Comparison of ENCODE assay signal across 19 cellular contexts in the genomic region with DNA sequence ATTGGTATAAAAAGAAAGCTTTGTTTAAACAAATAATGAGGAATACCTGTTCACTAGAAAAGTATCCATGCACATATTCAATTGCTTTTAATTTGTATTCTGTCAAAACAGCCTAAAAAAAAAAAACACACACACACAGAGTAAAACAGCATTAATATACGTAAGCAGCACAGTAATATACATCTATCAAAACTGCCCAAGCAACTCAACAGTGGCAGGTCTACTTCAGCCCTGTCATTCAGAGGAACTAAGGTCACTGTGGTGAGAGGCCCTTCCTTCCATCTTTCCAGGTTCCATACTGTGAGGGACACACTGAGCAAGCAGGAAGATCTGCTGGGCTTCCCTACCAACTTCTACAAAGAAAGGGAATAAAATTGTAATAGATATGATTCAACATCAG. TPM values are rescaled to one million over a fixed set of nuclear protein-coding genes. Genes with fewer than 3 reads are reported as not detected.
DNase-seq lines count a peak whose midpoint lies in the region; ATAC-seq and TF ChIP-seq lines count a peak whose summit lies in the region.
"Had no signal": no experiment of that assay in that cellular context is flagged by ENCODE, and none has a peak within 500 bp of the region (broad histone marks: within the 10 kb centered on the region; RNA-seq: fewer than 3 reads in every experiment).

No MANE protein-coding gene starts in this region.

- H3K36me3 ChIP-seq in HUES48 (ENCODE audit: control insufficient read depth, insufficient read depth, low read length) (peaks cover 47% of the 10 kb centered on the region), suprapubic skin (peaks cover 14% of the 10 kb centered on the region)

- no peaks in the 10 kb centered on the region for H3K27me3 Mint-ChIP-seq in activated CD4-positive, alpha-beta T cell treated with anti-CD3 and anti-CD28 coated beads for 36 hours
- H3K27me3 Mint-ChIP-seq in WTC11 (ENCODE audit: low read depth) = no peaks in the 10 kb centered on the region
- no peaks in the 10 kb centered on the region for H3K27me3 Mint-ChIP-seq in natural killer cell treated with Interleukin-12 subunit alpha and Interleukin-12 subunit beta and Interleukin-15 and Interleukin-18, amount 100 ng/mL, for 72 hours
- no peaks in the 10 kb centered on the region for H3K27me3 Mint-ChIP-seq in activated naive CD4-positive, alpha-beta T cell treated with anti-CD3 and anti-CD28 coated beads for 36 hours (ENCODE audit: low read depth)
- H3K27me3 Mint-ChIP-seq: activated CD4-positive, alpha-beta memory T cell treated with anti-CD3 and anti-CD28 coated beads, Interleukin-2, amount 10 ng/mL, durations not matched to agents 7 days and 5 days; activated naive CD4-positive, alpha-beta T cell treated with anti-CD3 and anti-CD28 coated beads, Interleukin-2, amount 10 ng/mL, durations not matched to agents 7 days and 5 days; stimulated activated memory B cell treated with anti-CD40 and anti-IgM and Interleukin-4, amounts not matched to agents 10 μg/mL and 1 μg/mL and 100 μg/mL, for 72 hours had no signal

- H3K9me3 ChIP-seq in HUES48 (ENCODE audit: control insufficient read depth, insufficient read depth, low read length) = no peaks in the 10 kb centered on the region
- no peaks in the 10 kb centered on the region for H3K9me3 ChIP-seq in suprapubic skin
- H3K9me3 ChIP-seq: SJCRH30 had no signal

- 92% methylated on average over 1 of the region's 1 CpG for WGBS in suprapubic skin

- H3K27ac Mint-ChIP-seq in activated CD4-positive, alpha-beta T cell treated with anti-CD3 and anti-CD28 coated beads for 36 hours = no peak overlapping the region
- H3K27ac Mint-ChIP-seq in WTC11 = 0 out of 2 replicates have a peak overlapping the region, but pooled peaks have one; percentile 32
- H3K27ac Mint-ChIP-seq in natural killer cell treated with Interleukin-12 subunit alpha and Interleukin-12 subunit beta and Interleukin-15 and Interleukin-18, amount 100 ng/mL, for 72 hours = no peak overlapping the region
- H3K27ac Mint-ChIP-seq in activated naive CD4-positive, alpha-beta T cell treated with anti-CD3 and anti-CD28 coated beads for 36 hours = no peak overlapping the region
- H3K27ac Mint-ChIP-seq: activated CD4-positive, alpha-beta memory T cell treated with anti-CD3 and anti-CD28 coated beads, Interleukin-2, amount 10 ng/mL, durations not matched to agents 7 days and 5 days; activated naive CD4-positive, alpha-beta T cell treated with anti-CD3 and anti-CD28 coated beads, Interleukin-2, amount 10 ng/mL, durations not matched to agents 7 days and 5 days; stimulated activated memory B cell treated with anti-CD40 and anti-IgM and Interleukin-4, amounts not matched to agents 10 μg/mL and 1 μg/mL and 100 μg/mL, for 72 hours had no signal

- no peak for DNase-seq in activated CD4-positive, alpha-beta T cell treated with anti-CD3 and anti-CD28 coated beads for 36 hours
- DNase-seq in activated CD4-positive, alpha-beta T cell treated with anti-CD3 and anti-CD28 coated beads, Interleukin-2, amount 50 U/mL, for 1 hour = no peak
- DNase-seq in WTC11 (ENCODE audit: low spot score) (no peak), COLO668 (lab: John Stamatoyannopoulos, UW; ENCODE audit: unreplicated experiment) (no peak), suprapubic skin (ENCODE audit: low spot score in 2 of 2) (no peak)
- no peak for DNase-seq in natural killer cell treated with Interleukin-12 subunit alpha and Interleukin-12 subunit beta and Interleukin-15 and Interleukin-18, amount 100 ng/mL, for 72 hours (ENCODE audit: low spot score)
- no peak for DNase-seq in activated naive CD4-positive, alpha-beta T cell treated with anti-CD3 and anti-CD28 coated beads for 36 hours
- DNase-seq: activated CD4-positive, alpha-beta memory T cell treated with anti-CD3 and anti-CD28 coated beads, Interleukin-2, amount 10 ng/mL, durations not matched to agents 7 days and 5 days; activated naive CD4-positive, alpha-beta T cell treated with anti-CD3 and anti-CD28 coated beads, Interleukin-2, amount 10 ng/mL, durations not matched to agents 7 days and 5 days; GDM1; NCI-H1417; posterior cingulate gyrus; SJCRH30 had no signal

- H3K4me3 ChIP-seq in HUES48 (ENCODE audit: low read depth, low read length) = 0 out of 2 replicates have a peak overlapping the region, but pooled peaks have one; percentile 85
- no peak overlapping the region for H3K4me3 ChIP-seq in suprapubic skin
- H3K4me3 ChIP-seq: SJCRH30 had no signal

- H3K27ac ChIP-seq in HUES48 (ENCODE audit: low read depth, low read length) (no peak overlapping the region), suprapubic skin (no peak overlapping the region)
- H3K27ac ChIP-seq: SJCRH30 had no signal

- CTCF ChIA-PET in activated CD4-positive, alpha-beta T cell treated with anti-CD3 and anti-CD28 coated beads for 36 hours (lab: Charles Lee) = interaction anchor here (1.3 kb wide), 1 partner anchor 226 kb away, joined by 3 read pairs; no protein-coding TSS in a partner anchor
- CTCF ChIA-PET in WTC11 (lab: Charles Lee) = interaction anchor here (2.9 kb wide), 1 partner anchor 22 kb away, joined by 10 read pairs; no protein-coding TSS in a partner anchor
- CTCF ChIA-PET in activated naive CD4-positive, alpha-beta T cell treated with anti-CD3 and anti-CD28 coated beads for 36 hours (lab: Charles Lee) = interaction anchor here (0.6 kb wide), 1 partner anchor 578 kb away, joined by 3 read pairs; no protein-coding TSS in a partner anchor

- no peak overlapping the region for H3K9ac ChIP-seq in HUES48 (ENCODE audit: low read depth, low read length)

- H3K4me1 ChIP-seq in HUES48 (ENCODE audit: control insufficient read depth, insufficient read depth, low read length) (peaks cover 28% of the 10 kb centered on the region), suprapubic skin (peaks cover 33% of the 10 kb centered on the region)
- H3K4me1 ChIP-seq: SJCRH30 had no signal

- intact Hi-C loops in activated CD4-positive, alpha-beta T cell treated with anti-CD3 and anti-CD28 coated beads for 36 hours (cut with DNase I, micrococcal nuclease) = loop anchor here in 1 of 2 experiments (10.0 kb wide), 1 partner anchor 1741 kb away; the partner anchor contains the start of gene MRPS31
- intact Hi-C loops in activated naive CD4-positive, alpha-beta T cell treated with anti-CD3 and anti-CD28 coated beads for 36 hours (cut with micrococcal nuclease) = loop anchor here (10.0 kb wide), 1 partner anchor 1981 kb away; the partner anchor contains the start of gene ELF1

- TF ChIP-seq CTCF in WTC11 (IDR thresholded peaks at IDR 0.05) = no peak
- no peak for TF ChIP-seq CTCF in suprapubic skin (IDR thresholded peaks at IDR 0.05)

- peaks cover 35% of the 10 kb centered on the region for H3K4me1 Mint-ChIP-seq in activated CD4-positive, alpha-beta T cell treated with anti-CD3 and anti-CD28 coated beads for 36 hours
- H3K4me1 Mint-ChIP-seq in WTC11 = peaks cover 39% of the 10 kb centered on the region
- peaks cover 30 to 49% of the 10 kb centered on the region in 2 donors for H3K4me1 Mint-ChIP-seq in natural killer cell treated with Interleukin-12 subunit alpha and Interleukin-12 subunit beta and Interleukin-15 and Interleukin-18, amount 100 ng/mL, for 72 hours (ENCODE audit: low read depth in 2 of 2)
- H3K4me1 Mint-ChIP-seq in activated naive CD4-positive, alpha-beta T cell treated with anti-CD3 and anti-CD28 coated beads for 36 hours (ENCODE audit: low read depth) = peaks cover 33% of the 10 kb centered on the region

- TF ChIP-seq POLR2A in suprapubic skin (IDR thresholded peaks at IDR 0.05) = no peak

- no peaks in the 10 kb centered on the region for H3K9me3 Mint-ChIP-seq in activated CD4-positive, alpha-beta T cell treated with anti-CD3 and anti-CD28 coated beads for 36 hours (ENCODE audit: low read depth)
- H3K9me3 Mint-ChIP-seq in WTC11 = no peaks in the 10 kb centered on the region
- no peaks in the 10 kb centered on the region for H3K9me3 Mint-ChIP-seq in natural killer cell treated with Interleukin-12 subunit alpha and Interleukin-12 subunit beta and Interleukin-15 and Interleukin-18, amount 100 ng/mL, for 72 hours
- H3K9me3 Mint-ChIP-seq in activated naive CD4-positive, alpha-beta T cell treated with anti-CD3 and anti-CD28 coated beads for 36 hours = no peaks in the 10 kb centered on the region
- H3K9me3 Mint-ChIP-seq: activated CD4-positive, alpha-beta memory T cell treated with anti-CD3 and anti-CD28 coated beads, Interleukin-2, amount 10 ng/mL, durations not matched to agents 7 days and 5 days; activated naive CD4-positive, alpha-beta T cell treated with anti-CD3 and anti-CD28 coated beads, Interleukin-2, amount 10 ng/mL, durations not matched to agents 7 days and 5 days; stimulated activated memory B cell treated with anti-CD40 and anti-IgM and Interleukin-4, amounts not matched to agents 10 μg/mL and 1 μg/mL and 100 μg/mL, for 72 hours had no signal

- POLR2A ChIA-PET in activated CD4-positive, alpha-beta T cell treated with anti-CD3 and anti-CD28 coated beads for 36 hours (lab: Charles Lee) = no interaction called here
- POLR2A ChIA-PET in WTC11 (lab: Charles Lee) = no interaction called here

- no peak for TF ChIP-seq EP300 in suprapubic skin (IDR thresholded peaks at IDR 0.05)

- peaks cover 11% of the 10 kb centered on the region for H3K36me3 Mint-ChIP-seq in activated CD4-positive, alpha-beta T cell treated with anti-CD3 and anti-CD28 coated beads for 36 hours (ENCODE audit: low read depth)
- H3K36me3 Mint-ChIP-seq in WTC11 = peaks cover 8% of the 10 kb centered on the region
- H3K36me3 Mint-ChIP-seq in natural killer cell treated with Interleukin-12 subunit alpha and Interleukin-12 subunit beta and Interleukin-15 and Interleukin-18, amount 100 ng/mL, for 72 hours = peaks cover 9% of the 10 kb centered on the region
- H3K36me3 Mint-ChIP-seq in activated naive CD4-positive, alpha-beta T cell treated with anti-CD3 and anti-CD28 coated beads for 36 hours (ENCODE audit: low read depth) = peaks cover 11% of the 10 kb centered on the region
- H3K36me3 Mint-ChIP-seq: stimulated activated memory B cell treated with anti-CD40 and anti-IgM and Interleukin-4, amounts not matched to agents 10 μg/mL and 1 μg/mL and 100 μg/mL, for 72 hours had no signal

- H3K27me3 ChIP-seq in HUES48 (ENCODE audit: control insufficient read depth, insufficient read depth, low read length) (no peaks in the 10 kb centered on the region), suprapubic skin (no peaks in the 10 kb centered on the region)
- H3K27me3 ChIP-seq: SJCRH30 had no signal

- H3K4me3 Mint-ChIP-seq in activated CD4-positive, alpha-beta T cell treated with anti-CD3 and anti-CD28 coated beads for 36 hours = peak overlapping the region; percentile 98
- peak overlapping the region; percentile 42 for H3K4me3 Mint-ChIP-seq in WTC11
- peak overlapping the region; percentile 39 for H3K4me3 Mint-ChIP-seq in natural killer cell treated with Interleukin-12 subunit alpha and Interleukin-12 subunit beta and Interleukin-15 and Interleukin-18, amount 100 ng/mL, for 72 hours
- H3K4me3 Mint-ChIP-seq in activated naive CD4-positive, alpha-beta T cell treated with anti-CD3 and anti-CD28 coated beads for 36 hours = no peak overlapping the region
- H3K4me3 Mint-ChIP-seq: activated CD4-positive, alpha-beta memory T cell treated with anti-CD3 and anti-CD28 coated beads, Interleukin-2, amount 10 ng/mL, durations not matched to agents 7 days and 5 days; activated naive CD4-positive, alpha-beta T cell treated with anti-CD3 and anti-CD28 coated beads, Interleukin-2, amount 10 ng/mL, durations not matched to agents 7 days and 5 days; stimulated activated memory B cell treated with anti-CD40 and anti-IgM and Interleukin-4, amounts not matched to agents 10 μg/mL and 1 μg/mL and 100 μg/mL, for 72 hours had no signal

- no peak for ATAC-seq in activated CD4-positive, alpha-beta T cell treated with anti-CD3 and anti-CD28 coated beads for 36 hours
- no peak for ATAC-seq in WTC11
- no peak for ATAC-seq in natural killer cell treated with Interleukin-12 subunit alpha and Interleukin-12 subunit beta and Interleukin-15 and Interleukin-18, amount 100 ng/mL, for 72 hours
- ATAC-seq: stimulated activated memory B cell treated with anti-CD40 and anti-IgM and Interleukin-4, amounts not matched to agents 10 μg/mL and 1 μg/mL and 100 μg/mL, for 72 hours had no signal

RNA-seq across cellular contexts. Expression of gene PROSER1, which starts 3.8 kb away (rescaled TPM):
- 10 to 100 TPM; 64.8 to 75.4 TPM for total RNA-seq in activated CD4-positive, alpha-beta T cell treated with anti-CD3 and anti-CD28 coated beads for 36 hours
- total RNA-seq in WTC11 (2021) (73.6 to 94.6 TPM (median 74.3 TPM) in 3 replicates), suprapubic skin (10 to 100 TPM; 18.3 to 85.9 (median 28.2) TPM)
- total RNA-seq in natural killer cell treated with Interleukin-12 subunit alpha and Interleukin-12 subunit beta and Interleukin-15 and Interleukin-18, amount 100 ng/mL, for 72 hours = 10 to 100 TPM; 66.0 TPM
- total RNA-seq in activated naive CD4-positive, alpha-beta T cell treated with anti-CD3 and anti-CD28 coated beads for 36 hours = 10 to 100 TPM; 73.4 to 78.8 TPM

RNA-seq across cellular contexts. Expression of gene NHLRC3, which starts 4.2 kb away (rescaled TPM):
- total RNA-seq in activated CD4-positive, alpha-beta T cell treated with anti-CD3 and anti-CD28 coated beads for 36 hours = 10 to 100 TPM in 1 of 2 experiments, 1 to 10 TPM in 1; 9.0 to 12.3 TPM
- total RNA-seq in WTC11 (2021) (17.2 to 19.9 TPM (median 18.8 TPM) in 3 replicates), suprapubic skin (10 to 100 TPM in 2 of 4 donors, 1 to 10 TPM in 2; 5.9 to 24.5 (median 11.1) TPM)
- 10 to 100 TPM; 14.0 to 16.6 TPM for total RNA-seq in natural killer cell treated with Interleukin-12 subunit alpha and Interleukin-12 subunit beta and Interleukin-15 and Interleukin-18, amount 100 ng/mL, for 72 hours
- 10 to 100 TPM; 12.0 to 13.1 TPM for total RNA-seq in activated naive CD4-positive, alpha-beta T cell treated with anti-CD3 and anti-CD28 coated beads for 36 hours

RNA-seq across cellular contexts. Expression of gene STOML3, which starts 43.5 kb away (rescaled TPM):
- total RNA-seq in activated CD4-positive, alpha-beta T cell treated with anti-CD3 and anti-CD28 coated beads for 36 hours = not detected
- total RNA-seq in WTC11 (2021) (not detected in 3 replicates), suprapubic skin (not detected)
- total RNA-seq in natural killer cell treated with Interleukin-12 subunit alpha and Interleukin-12 subunit beta and Interleukin-15 and Interleukin-18, amount 100 ng/mL, for 72 hours = not detected
- total RNA-seq in activated naive CD4-positive, alpha-beta T cell treated with anti-CD3 and anti-CD28 coated beads for 36 hours = not detected
- total RNA-seq: A673; activated CD4-positive, alpha-beta memory T cell treated with anti-CD3 and anti-CD28 coated beads, Interleukin-2, amount 10 ng/mL, durations not matched to agents 7 days and 5 days; fibroblast of lung; mononuclear cell; SJCRH30; urinary bladder had no signal
